11 cellular contexts compared by ENCODE assay signal in the genomic region with DNA sequence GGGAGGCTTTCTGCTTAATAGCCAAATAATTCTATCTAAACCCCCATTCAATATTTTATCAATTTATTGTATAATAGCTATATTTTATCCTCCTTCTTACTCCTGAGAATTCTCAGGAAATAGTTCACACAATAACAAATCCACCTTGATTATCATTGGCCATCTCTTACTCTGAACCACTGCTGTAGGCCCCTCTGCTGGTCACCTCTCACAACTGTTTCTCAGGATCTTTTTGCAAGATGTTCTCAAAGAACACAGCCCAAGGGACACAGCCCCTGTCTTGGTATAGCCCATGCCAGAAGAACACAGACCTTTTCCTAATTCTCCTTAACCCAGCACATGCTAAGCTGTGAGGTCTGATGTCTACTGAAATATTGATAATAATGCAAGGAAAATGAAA.
DNase-seq lines count a peak whose midpoint lies in the region; ATAC-seq and TF ChIP-seq lines count a peak whose summit lies in the region.
"Had no signal": no experiment of that assay in that cellular context is flagged by ENCODE, and none has a peak within 500 bp of the region (broad histone marks: within the 10 kb centered on the region; RNA-seq: fewer than 3 reads in every experiment).

No MANE protein-coding gene starts in this region.

- H3K27ac Mint-ChIP-seq in activated CD4-positive, alpha-beta T cell treated with anti-CD3 and anti-CD28 coated beads for 36 hours: no peak overlapping the region
- no peak overlapping the region for H3K27ac Mint-ChIP-seq in T-helper 2 cell treated with Interferon-gamma antibody and Interleukin-4, amounts not matched to agents 5 μg/mL and 100 μg/mL, for 36 hours

- H2BK120ac ChIP-seq in IMR-90 (ENCODE audit: low read depth, low read length): no peak overlapping the region

- no peaks in the 10 kb centered on the region for H3K79me1 ChIP-seq in IMR-90 (ENCODE audit: low read depth in 1 of 2, low read length in 2 of 2)

- no peak overlapping the region for H4K8ac ChIP-seq in IMR-90 (ENCODE audit: low read depth in 2 of 2, low read length in 2 of 2)

- H2AK5ac ChIP-seq in IMR-90 (ENCODE audit: low read depth, low read length): no peak overlapping the region

- no peak for TF ChIP-seq POLR2A in IMR-90 (IDR thresholded peaks at IDR 0.05; ENCODE audit: low read depth, low read length)

- H3K4ac ChIP-seq in IMR-90 (ENCODE audit: low read depth, low read length): no peak overlapping the region

- DNase-seq in AG10803 (ENCODE audit: low read depth) (no peak), IMR-90 (no peak), SK-N-SH (peak; percentile 12), left colon (no peak)
- DNase-seq in activated CD4-positive, alpha-beta T cell treated with anti-CD3 and anti-CD28 coated beads for 36 hours: no peak
- DNase-seq in T-helper 2 cell treated with Interferon-gamma antibody and Interleukin-4, amounts not matched to agents 5 μg/mL and 100 μg/mL, for 36 hours (ENCODE audit: low spot score): no peak
- DNase-seq in activated CD4-positive, alpha-beta T cell treated with anti-CD3 and anti-CD28 coated beads for 1 hour: no peak
- no peak for DNase-seq in activated naive CD4-positive, alpha-beta T cell (lab: John Stamatoyannopoulos, UW)
- DNase-seq: activated CD4-positive, CD25-positive, alpha-beta regulatory T cell treated with anti-CD3 and anti-CD28 coated beads, Interleukin-2, amount 50 U/mL, for 72 hours; activated naive CD4-positive, alpha-beta T cell treated with anti-CD3 and anti-CD28 coated beads, Interleukin-2, amount 50 U/mL, for 16 hours had no signal

- dilution Hi-C loops in IMR-90 (cut with HindIII; ENCODE audit: low sequenced_read_pairs, unreplicated experiment): no loop called here

- no peaks in the 10 kb centered on the region for H3K9me3 ChIP-seq in IMR-90 (ENCODE audit: control insufficient read depth, insufficient read depth, low read length)
- H3K9me3 ChIP-seq in SK-N-SH: no peaks in the 10 kb centered on the region
- H3K9me3 ChIP-seq: neutrophil had no signal

- no peaks in the 10 kb centered on the region for H3K79me2 ChIP-seq in SK-N-SH (ENCODE audit: insufficient read depth)

- POLR2A ChIA-PET in IMR-90 (lab: Charles Lee; ENCODE audit: unreplicated experiment): no interaction called here
- POLR2A ChIA-PET in SK-N-SH (lab: Yijun Ruan, JAX): no interaction called here
- POLR2A ChIA-PET in activated CD4-positive, alpha-beta T cell treated with anti-CD3 and anti-CD28 coated beads for 36 hours (lab: Charles Lee): no interaction called here

- H3K27me3 ChIP-seq in IMR-90 (ENCODE audit: control insufficient read depth, insufficient read depth, low read length): peaks cover 10% of the 10 kb centered on the region
- no peaks in the 10 kb centered on the region; the same call in 1 of the 2 replicates for H3K27me3 ChIP-seq in SK-N-SH (ENCODE audit: insufficient read depth)
- H3K27me3 ChIP-seq: neutrophil had no signal

- no peak for ATAC-seq in IMR-90 (ENCODE audit: low read depth)
- peak; percentile 44 for ATAC-seq in left colon
- no peak for ATAC-seq in activated CD4-positive, alpha-beta T cell treated with anti-CD3 and anti-CD28 coated beads for 36 hours

- no peak overlapping the region for H3K4me3 ChIP-seq in AG10803 (ENCODE audit: low read length)
- no peak overlapping the region for H3K4me3 ChIP-seq in IMR-90 (ENCODE audit: insufficient read depth, low read depth, low read length)
- no peak overlapping the region for H3K4me3 ChIP-seq in SK-N-SH (ENCODE audit: low read depth in 2 of 2, low read length in 1 of 2)

- H3K14ac ChIP-seq in IMR-90 (replicated peaks; ENCODE audit: low read depth, low read length): no peak overlapping the region

- H3K4me2 ChIP-seq in IMR-90 (ENCODE audit: low read depth, low read length) (no peak overlapping the region), SK-N-SH (no peak overlapping the region)

- BruUV-seq in IMR-90 (replicated peaks; lab: Mats Ljungman, UMichigan): no TSS peak

- peaks cover 8% of the 10 kb centered on the region for H3K27me3 Mint-ChIP-seq in activated CD4-positive, alpha-beta T cell treated with anti-CD3 and anti-CD28 coated beads for 36 hours
- H3K27me3 Mint-ChIP-seq in T-helper 2 cell treated with Interferon-gamma antibody and Interleukin-4, amounts not matched to agents 5 μg/mL and 100 μg/mL, for 36 hours (ENCODE audit: low read depth): peaks cover 23% of the 10 kb centered on the region

- H3K36me3 Mint-ChIP-seq in activated CD4-positive, alpha-beta T cell treated with anti-CD3 and anti-CD28 coated beads for 36 hours (ENCODE audit: low read depth): no peaks in the 10 kb centered on the region
- H3K36me3 Mint-ChIP-seq in T-helper 2 cell treated with Interferon-gamma antibody and Interleukin-4, amounts not matched to agents 5 μg/mL and 100 μg/mL, for 36 hours (ENCODE audit: low read depth): no peaks in the 10 kb centered on the region

- no peak overlapping the region for H2AK9ac ChIP-seq in IMR-90 (replicated peaks; ENCODE audit: low read depth, low read length, poor library complexity)

- H3K9ac ChIP-seq in IMR-90 (ENCODE audit: low read depth, low read length) (no peak overlapping the region), SK-N-SH (no peak overlapping the region)

- no peak overlapping the region for H3K4me3 Mint-ChIP-seq in activated CD4-positive, alpha-beta T cell treated with anti-CD3 and anti-CD28 coated beads for 36 hours
- no peak overlapping the region for H3K4me3 Mint-ChIP-seq in T-helper 2 cell treated with Interferon-gamma antibody and Interleukin-4, amounts not matched to agents 5 μg/mL and 100 μg/mL, for 36 hours

- no peak overlapping the region for H2BK5ac ChIP-seq in IMR-90 (ENCODE audit: low read depth, low read length, poor library complexity, severe bottlenecking)

- no peaks in the 10 kb centered on the region for H3K9me3 Mint-ChIP-seq in activated CD4-positive, alpha-beta T cell treated with anti-CD3 and anti-CD28 coated beads for 36 hours (ENCODE audit: low read depth)
- no peaks in the 10 kb centered on the region for H3K9me3 Mint-ChIP-seq in T-helper 2 cell treated with Interferon-gamma antibody and Interleukin-4, amounts not matched to agents 5 μg/mL and 100 μg/mL, for 36 hours

- TF ChIP-seq CTCF in AG10803 (conservative IDR thresholded peaks at IDR 0.05; ENCODE audit: low read length): peak; percentile 32
- TF ChIP-seq CTCF in IMR-90 (conservative IDR thresholded peaks at IDR 0.05; ENCODE audit: low read depth, low read length): peak; percentile 11; the same call in 1 of the 2 replicates
- peak; percentile 45 for TF ChIP-seq CTCF in SK-N-SH (IDR thresholded peaks at IDR 0.05)

- H4K20me1 ChIP-seq in IMR-90 (ENCODE audit: insufficient read depth, low read length) (no peaks in the 10 kb centered on the region), SK-N-SH (ENCODE audit: insufficient read depth) (no peaks in the 10 kb centered on the region)

- H3K4me1 ChIP-seq in IMR-90 (ENCODE audit: control insufficient read depth, insufficient read depth, low read length): peaks cover 8% of the 10 kb centered on the region
- peaks cover 0 to 15% of the 10 kb centered on the region in 2 experiments; a peak in 3 of 4 replicates for H3K4me1 ChIP-seq in SK-N-SH (ENCODE audit: control insufficient read depth in 1 of 2, insufficient read depth in 2 of 2, low read depth in 1 of 2, low read length in 1 of 2)

- H2BK20ac ChIP-seq in IMR-90 (ENCODE audit: low read depth, low read length): no peak overlapping the region

- H3K27ac ChIP-seq in IMR-90 (ENCODE audit: insufficient read depth, low read length) (no peak overlapping the region), SK-N-SH (ENCODE audit: low read depth in 2 of 2, low read length in 1 of 2) (peak overlapping the region in 1 of 2 experiments; percentile 56; a peak in 1 of 4 replicates)
- H3K27ac ChIP-seq: neutrophil had no signal

- CTCF ChIA-PET in IMR-90 (lab: Yijun Ruan, JAX) (no interaction called here), SK-N-SH (lab: Yijun Ruan, JAX) (interaction anchor here (0.6 to 20.1 kb wide), 21 partner anchors 8 to 772 kb away, joined by 3 to 704 read pairs (median 15); partner anchors contain the start of gene HTR4)
- CTCF ChIA-PET in activated CD4-positive, alpha-beta T cell treated with anti-CD3 and anti-CD28 coated beads for 36 hours (lab: Charles Lee): interaction anchor here (0.6 to 21.7 kb wide), 9 partner anchors 21 to 549 kb away, joined by 3 to 356 read pairs (median 19); partner anchors contain the start of gene ADRB2

- no peak overlapping the region for H4K91ac ChIP-seq in IMR-90 (ENCODE audit: insufficient read depth, low read depth, low read length)

- no peak overlapping the region for H3K56ac ChIP-seq in IMR-90 (ENCODE audit: extremely low read depth, insufficient read depth, low read length)

- no peak for TF ChIP-seq EP300 in SK-N-SH (IDR thresholded peaks at IDR 0.05; ENCODE audit: borderline replicate concordance in 1 of 2, low read depth in 1 of 2, low read length in 1 of 2)

- peaks cover 19% of the 10 kb centered on the region for H3F3A ChIP-seq in SK-N-SH (replicated peaks; ENCODE audit: insufficient read depth)

- H4K5ac ChIP-seq in IMR-90 (ENCODE audit: low read depth, low read length): no peak overlapping the region

- no peaks in the 10 kb centered on the region for H3K9me2 ChIP-seq in SK-N-SH

- H3K18ac ChIP-seq in IMR-90 (ENCODE audit: low read depth, low read length): no peak overlapping the region

- H3K36me3 ChIP-seq in IMR-90 (ENCODE audit: control insufficient read depth, insufficient read depth, low read length): no peaks in the 10 kb centered on the region
- H3K36me3 ChIP-seq in SK-N-SH (replicated peaks in 1 of 2; ENCODE audit: control insufficient read depth in 1 of 2, insufficient read depth in 2 of 2, low read length in 1 of 2): no peaks in the 10 kb centered on the region
- H3K36me3 ChIP-seq: neutrophil had no signal

- in situ Hi-C loops in IMR-90 (cut with MboI; ENCODE audit: low sequenced_read_pairs): loop anchor here (5.0 kb wide), 2 partner anchors 282 to 552 kb away; no protein-coding TSS in a partner anchor

- H3K9me1 ChIP-seq in IMR-90 (ENCODE audit: insufficient read depth, low read length): no peaks in the 10 kb centered on the region

- intact Hi-C loops in IMR-90 (cut with micrococcal nuclease) (no loop called here), left colon (cut with DNase I, micrococcal nuclease) (no loop called here)
- intact Hi-C loops in activated CD4-positive, alpha-beta T cell treated with anti-CD3 and anti-CD28 coated beads for 36 hours (cut with DNase I, micrococcal nuclease): no loop called here

- peaks cover 7% of the 10 kb centered on the region for H3K4me1 Mint-ChIP-seq in activated CD4-positive, alpha-beta T cell treated with anti-CD3 and anti-CD28 coated beads for 36 hours
- peaks cover 5% of the 10 kb centered on the region for H3K4me1 Mint-ChIP-seq in T-helper 2 cell treated with Interferon-gamma antibody and Interleukin-4, amounts not matched to agents 5 μg/mL and 100 μg/mL, for 36 hours (ENCODE audit: low read depth)

- H2AFZ ChIP-seq in IMR-90 (replicated peaks; ENCODE audit: low read length, poor library complexity) (no peak overlapping the region), SK-N-SH (ENCODE audit: low read depth) (no peak overlapping the region)

- H3K23ac ChIP-seq in IMR-90 (ENCODE audit: low read depth, low read length): no peak overlapping the region

- TF ChIP-seq RAD21 in IMR-90 (IDR thresholded peaks at IDR 0.05; ENCODE audit: low read length) (no peak), SK-N-SH (IDR thresholded peaks at IDR 0.05; ENCODE audit: low read length) (peak; percentile 58)

- no peak overlapping the region for H2BK15ac ChIP-seq in IMR-90 (ENCODE audit: low read depth, low read length)

TF ChIP-seq in SK-N-SH, 30 proteins besides CTCF, POLR2A, EP300 and RAD21 (continues in another document):
- peak; percentile 45 for TF ChIP-seq SMC3 (IDR thresholded peaks at IDR 0.05; ENCODE audit: low read depth, low read length)
